Comparison of ENCODE assay signal across 1 cellular context in the genomic region with DNA sequence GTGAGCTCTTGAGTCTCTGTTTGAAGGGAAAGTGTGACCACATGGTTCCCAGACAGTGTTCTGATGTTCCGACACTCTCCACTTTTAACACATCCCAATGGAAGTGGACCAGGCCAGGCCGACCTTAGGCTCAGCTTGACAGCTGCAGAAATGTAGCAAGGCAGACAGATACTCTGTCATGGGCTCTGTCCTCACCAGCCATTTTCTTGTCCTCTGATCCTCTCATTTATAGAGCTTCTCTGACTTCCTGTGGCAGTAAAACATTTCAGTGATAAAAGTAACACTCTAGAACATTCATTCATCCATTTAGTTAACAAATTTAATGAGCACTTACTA.
TF ChIP-seq lines count a peak whose summit lies in the region.

No MANE protein-coding gene starts in this region.

TF ChIP-seq in IMR-90, 13 proteins besides CTCF, POLR2A, EP300 and RAD21:
- TF ChIP-seq CEBPB (IDR thresholded peaks at IDR 0.05; ENCODE audit: low read depth, low read length) = no peak
- TF ChIP-seq CHD1 (IDR thresholded peaks at IDR 0.05; ENCODE audit: low read depth, low read length) = no peak
- TF ChIP-seq RCOR1 (IDR thresholded peaks at IDR 0.05; ENCODE audit: insufficient replicate concordance, low read length) = no peak
- TF ChIP-seq, protein P1, sequence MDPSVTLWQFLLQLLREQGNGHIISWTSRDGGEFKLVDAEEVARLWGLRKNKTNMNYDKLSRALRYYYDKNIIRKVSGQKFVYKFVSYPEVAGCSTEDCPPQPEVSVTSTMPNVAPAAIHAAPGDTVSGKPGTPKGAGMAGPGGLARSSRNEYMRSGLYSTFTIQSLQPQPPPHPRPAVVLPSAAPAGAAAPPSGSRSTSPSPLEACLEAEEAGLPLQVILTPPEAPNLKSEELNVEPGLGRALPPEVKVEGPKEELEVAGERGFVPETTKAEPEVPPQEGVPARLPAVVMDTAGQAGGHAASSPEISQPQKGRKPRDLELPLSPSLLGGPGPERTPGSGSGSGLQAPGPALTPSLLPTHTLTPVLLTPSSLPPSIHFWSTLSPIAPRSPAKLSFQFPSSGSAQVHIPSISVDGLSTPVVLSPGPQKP (IDR thresholded peaks at IDR 0.05; ENCODE audit: borderline replicate concordance, low read depth, low read length) = no peak
- no peak for TF ChIP-seq NFE2L2 (IDR thresholded peaks at IDR 0.05; ENCODE audit: low read depth, low read length)
- TF ChIP-seq SMC3 (IDR thresholded peaks at IDR 0.05; ENCODE audit: low read depth, low read length) = no peak
- no peak for TF ChIP-seq RFX5 (IDR thresholded peaks at IDR 0.05; ENCODE audit: low read depth, low read length)
- no peak for TF ChIP-seq MAFK (IDR thresholded peaks at IDR 0.05; ENCODE audit: low read depth, low read length)
- TF ChIP-seq MXI1 (IDR thresholded peaks at IDR 0.05; ENCODE audit: borderline replicate concordance, low read depth, low read length) = no peak
- no peak for TF ChIP-seq FOS (IDR thresholded peaks at IDR 0.05; ENCODE audit: low read depth, low read length)
- TF ChIP-seq, protein P2, sequence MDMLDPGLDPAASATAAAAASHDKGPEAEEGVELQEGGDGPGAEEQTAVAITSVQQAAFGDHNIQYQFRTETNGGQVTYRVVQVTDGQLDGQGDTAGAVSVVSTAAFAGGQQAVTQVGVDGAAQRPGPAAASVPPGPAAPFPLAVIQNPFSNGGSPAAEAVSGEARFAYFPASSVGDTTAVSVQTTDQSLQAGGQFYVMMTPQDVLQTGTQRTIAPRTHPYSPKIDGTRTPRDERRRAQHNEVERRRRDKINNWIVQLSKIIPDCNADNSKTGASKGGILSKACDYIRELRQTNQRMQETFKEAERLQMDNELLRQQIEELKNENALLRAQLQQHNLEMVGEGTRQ (IDR thresholded peaks at IDR 0.05; ENCODE audit: low read depth, low read length) = no peak
